Comparison of ENCODE assay signal across 1 cellular context in genomic region chr16:85495259-85495658, GRCh38.
TF ChIP-seq lines count a peak whose summit lies in the region.

No MANE protein-coding gene starts in this region.

TF ChIP-seq in IMR-90, 13 proteins besides CTCF, POLR2A, EP300 and RAD21 (continued from another document):
- no peak for TF ChIP-seq CEBPB (IDR thresholded peaks at IDR 0.05; ENCODE audit: low read depth, low read length)
- no peak for TF ChIP-seq SMC3 (IDR thresholded peaks at IDR 0.05; ENCODE audit: low read depth, low read length)
- TF ChIP-seq MAFK (IDR thresholded peaks at IDR 0.05; ENCODE audit: low read depth, low read length) = no peak
- no peak for TF ChIP-seq FOS (IDR thresholded peaks at IDR 0.05; ENCODE audit: low read depth, low read length)
- no peak for TF ChIP-seq RCOR1 (IDR thresholded peaks at IDR 0.05; ENCODE audit: insufficient replicate concordance, low read length)
